8 cellular contexts compared by ENCODE assay signal in genomic region chr20:35739294-35740163, GRCh38. TPM values are rescaled to one million over a fixed set of nuclear protein-coding genes. Genes with fewer than 3 reads are reported as not detected.
DNase-seq lines count a peak whose midpoint lies in the region; ATAC-seq, FAIRE-seq and TF ChIP-seq lines count a peak whose summit lies in the region.

No MANE protein-coding gene starts in this region.

- no peaks in the 10 kb centered on the region for H3F3A ChIP-seq in Loucy (ENCODE audit: low read depth)

- peak overlapping the region; percentile 96 for H3K4me3 ChIP-seq in Loucy (ENCODE audit: low read length, poor library complexity, severe bottlenecking)
- H3K4me3 ChIP-seq in astrocyte (ENCODE audit: insufficient read depth, low read depth, low read length): peak overlapping the region; percentile 100
- peak overlapping the region; percentile 85 for H3K4me3 ChIP-seq in lower lobe of right lung

- no peaks in the 10 kb centered on the region for H3K9me2 ChIP-seq in Loucy (replicated peaks; ENCODE audit: low read depth, low read length)

- no peak overlapping the region for H3K27ac ChIP-seq in astrocyte (ENCODE audit: low read depth, low read length)
- H3K27ac ChIP-seq in lower lobe of right lung: no peak overlapping the region

- POLR2A ChIA-PET in GM10248 (lab: Yijun Ruan, JAX): interaction anchor here (0.6 to 7.4 kb wide), 6 partner anchors 9 to 215 kb away, joined by 3 to 81 read pairs (median 4); partner anchors contain the start of gene SCAND1

- H3K27me3 ChIP-seq in Loucy (ENCODE audit: insufficient read depth, low read length, poor library complexity, severe bottlenecking) (peaks cover 9% of the 10 kb centered on the region), astrocyte (ENCODE audit: insufficient read depth, low read length) (no peaks in the 10 kb centered on the region), lower lobe of right lung (ENCODE audit: low read depth) (no peaks in the 10 kb centered on the region)

- H3K79me2 ChIP-seq in Loucy (ENCODE audit: insufficient read depth, low read length): peaks cover 94% of the 10 kb centered on the region
- peaks cover 86% of the 10 kb centered on the region for H3K79me2 ChIP-seq in astrocyte (ENCODE audit: insufficient read depth, low read length)

- FAIRE-seq in astrocyte (lab: Jason Lieb, UNC): no peak

- no TSS peak for BruUV-seq in Calu3 (replicated peaks; lab: Mats Ljungman, UMichigan)

- CTCF ChIA-PET in Calu3 (lab: Charles Lee) (interaction anchor here (0.6 to 1.7 kb wide), 9 partner anchors 9 to 347 kb away, joined by 3 to 8 read pairs (median 4); no protein-coding TSS in a partner anchor), GM10248 (lab: Yijun Ruan, JAX) (interaction anchor here (0.9 to 1.9 kb wide), 5 partner anchors 11 to 145 kb away, joined by 3 to 4 read pairs (median 4); no protein-coding TSS in a partner anchor)

- DNase-seq in Calu3 (peak; percentile 60), astrocyte (ENCODE audit: low read depth) (peak; percentile 21), lower lobe of right lung (no peak), NCI-H526 treated with DMSO at 0.1 percent for 48 hours (lab: John Stamatoyannopoulos, UW) (no peak), GM10248 (ENCODE audit: extremely low spot score) (no peak), OCI-M2 (lab: John Stamatoyannopoulos, UW; ENCODE audit: unreplicated experiment) (no peak)

- H4K20me1 ChIP-seq in Loucy (ENCODE audit: insufficient read depth, low read length, poor library complexity, severe bottlenecking) (peaks cover 60% of the 10 kb centered on the region), astrocyte (ENCODE audit: insufficient read depth, low read length) (peaks cover 71% of the 10 kb centered on the region)

- peaks cover 89% of the 10 kb centered on the region for H3K36me3 Mint-ChIP-seq in Calu3 (ENCODE audit: insufficient read depth, unreplicated experiment)
- peaks cover 25% of the 10 kb centered on the region for H3K36me3 Mint-ChIP-seq in astrocyte (ENCODE audit: low read depth, unreplicated experiment)

- H3K4me3 Mint-ChIP-seq in Calu3 (ENCODE audit: low read depth, unreplicated experiment) (peak overlapping the region; percentile 80), astrocyte (ENCODE audit: unreplicated experiment) (peak overlapping the region; percentile 99)

- H3K9me3 ChIP-seq in Loucy (ENCODE audit: insufficient read depth, low read depth, low read length) (no peaks in the 10 kb centered on the region), astrocyte (ENCODE audit: insufficient read depth, low read depth, low read length) (no peaks in the 10 kb centered on the region), lower lobe of right lung (no peaks in the 10 kb centered on the region)

- peaks cover 63% of the 10 kb centered on the region for H3K36me3 ChIP-seq in Loucy (ENCODE audit: insufficient read depth, low read length)
- peaks cover 46% of the 10 kb centered on the region for H3K36me3 ChIP-seq in astrocyte (ENCODE audit: insufficient read depth, low read length)
- peaks cover 63% of the 10 kb centered on the region for H3K36me3 ChIP-seq in lower lobe of right lung

- H3K27ac Mint-ChIP-seq in Calu3 (ENCODE audit: unreplicated experiment) (peak overlapping the region; percentile 100), astrocyte (ENCODE audit: unreplicated experiment) (peak overlapping the region; percentile 47)

- H3K4me1 Mint-ChIP-seq in Calu3 (ENCODE audit: low read depth, unreplicated experiment) (peaks cover 47% of the 10 kb centered on the region), astrocyte (ENCODE audit: low read depth, unreplicated experiment) (peaks cover 21% of the 10 kb centered on the region)

- H3K9me3 Mint-ChIP-seq in Calu3 (ENCODE audit: low read depth, unreplicated experiment) (no peaks in the 10 kb centered on the region), astrocyte (ENCODE audit: unreplicated experiment) (no peaks in the 10 kb centered on the region)

- H3K9ac ChIP-seq in Loucy (ENCODE audit: low read depth, low read length, poor library complexity, severe bottlenecking): peak overlapping the region; percentile 100
- peak overlapping the region; percentile 100 for H3K9ac ChIP-seq in astrocyte (ENCODE audit: low read length)

- intact Hi-C loops in Calu3 (cut with micrococcal nuclease; ENCODE audit: unreplicated experiment) (loop anchor here (2.0 kb wide), 2 partner anchors 31 to 145 kb away; no protein-coding TSS in a partner anchor), lower lobe of right lung (cut with DNase I) (no loop called here)

- no peak overlapping the region for H2AFZ ChIP-seq in Loucy (ENCODE audit: low read length)
- H2AFZ ChIP-seq in astrocyte (ENCODE audit: low read depth, low read length): no peak overlapping the region

- ATAC-seq in lower lobe of right lung (no peak), GM18511 (IDR thresholded peaks at IDR 0.05; ENCODE audit: unreplicated experiment) (no peak)

- H3K4me1 ChIP-seq in Loucy (ENCODE audit: insufficient read depth, low read length, poor library complexity, severe bottlenecking): peaks cover 59% of the 10 kb centered on the region
- peaks cover 29% of the 10 kb centered on the region for H3K4me1 ChIP-seq in astrocyte (ENCODE audit: insufficient read depth, low read length)
- peaks cover 71% of the 10 kb centered on the region for H3K4me1 ChIP-seq in lower lobe of right lung

- no peaks in the 10 kb centered on the region for H3K27me3 Mint-ChIP-seq in Calu3 (ENCODE audit: unreplicated experiment)
- no peaks in the 10 kb centered on the region for H3K27me3 Mint-ChIP-seq in astrocyte (ENCODE audit: low read depth, unreplicated experiment)

- H3K4me2 ChIP-seq in Loucy (ENCODE audit: low read depth, low read length, poor library complexity, severe bottlenecking) (peak overlapping the region; percentile 99), astrocyte (ENCODE audit: low read length) (peak overlapping the region; percentile 98)

- TF ChIP-seq CTCF in Calu3 (IDR thresholded peaks at IDR 0.05; ENCODE audit: unreplicated experiment): no peak
- TF ChIP-seq CTCF in Loucy (conservative IDR thresholded peaks at IDR 0.05; ENCODE audit: low read length): peak; percentile 53
- peak; percentile 30 for TF ChIP-seq CTCF in astrocyte (IDR thresholded peaks at IDR 0.05; ENCODE audit: insufficient read depth, low read depth, low read length)
- no peak for TF ChIP-seq CTCF in lower lobe of right lung (IDR thresholded peaks at IDR 0.05)
- TF ChIP-seq CTCF in GM10248 (IDR thresholded peaks at IDR 0.05; ENCODE audit: control extremely low read depth, extremely low read depth, low read depth, missing control alignments): no peak

RNA-seq across cellular contexts. Expression of gene RBM39, which starts 2.5 kb away (rescaled TPM):
- total RNA-seq in Calu3 (2022) (422 and 479 TPM in 2 replicates), astrocyte (204 and 208 TPM in 2 replicates), lower lobe of right lung (299 TPM)

RNA-seq across cellular contexts. Expression of gene PHF20, which starts 32.3 kb away (rescaled TPM):
- 47.4 and 56.7 TPM in 2 replicates for total RNA-seq in Calu3 (2022)
- 32.6 and 40.1 TPM in 2 replicates for total RNA-seq in astrocyte
- 47.9 TPM for total RNA-seq in lower lobe of right lung

RNA-seq across cellular contexts. Expression of gene ROMO1, which starts 40.3 kb away (rescaled TPM):
- 230 and 267 TPM in 2 replicates for total RNA-seq in Calu3 (2022)
- 185 and 201 TPM in 2 replicates for total RNA-seq in astrocyte
- 81.7 TPM for total RNA-seq in lower lobe of right lung

RNA-seq across cellular contexts. Expression of gene NFS1, which starts 40.4 kb away (rescaled TPM):
- 44.6 and 53.0 TPM in 2 replicates for total RNA-seq in Calu3 (2022)
- 30.3 and 33.0 TPM in 2 replicates for total RNA-seq in astrocyte
- 22.2 TPM for total RNA-seq in lower lobe of right lung

Comparison
In these comparisons a context has a peak if more than half of its experiments do, and no peak if none do; other contexts are left out.
1. DNase-seq: peak in Calu3 (single experiment) and astrocyte (single experiment); none in lower lobe of right lung (single experiment), NCI-H526 treated with DMSO at 0.1 percent for 48 hours (single experiment), GM10248 (single experiment) and OCI-M2 (single experiment).
2. CTCF ChIP-seq: peak in Loucy (single experiment) and astrocyte (single experiment); none in Calu3 (single experiment), lower lobe of right lung (single experiment) and GM10248 (single experiment).
3. Peak in every context shown above with its lines, with median percentiles within 50 percentile points of each other: H3K4me3 ChIP-seq.